Comparison of ENCODE assay signal across 25 cellular contexts in genomic region chr13:106178816-106179215, GRCh38.
"Had no signal": no experiment of that assay in that cellular context is flagged by ENCODE, and none has a peak within 500 bp of the region (broad histone marks: within the 10 kb centered on the region; RNA-seq: fewer than 3 reads in every experiment).

No MANE protein-coding gene starts in this region.

- H3K4me1 Mint-ChIP-seq: activated naive CD4-positive, alpha-beta T cell treated with anti-CD3 and anti-CD28 coated beads, Interleukin-2, amount 50 U/mL, for 24 hours had no signal

- H3K27ac Mint-ChIP-seq: activated CD8-positive, alpha-beta T cell treated with anti-CD3 and anti-CD28 coated beads, Interleukin-2, amount 10 ng/mL, durations not matched to agents 7 days and 5 days; activated naive CD4-positive, alpha-beta T cell treated with anti-CD3 and anti-CD28 coated beads, Interleukin-2, amount 50 U/mL, for 24 hours; brain; T-helper 1 cell treated with Interleukin-12 subunit alpha and Interleukin-12 subunit beta and Interleukin-4 antibody, amounts not matched to agents 30 μg/mL and 1 μg/mL, for 36 hours; WTC11 had no signal

- H3K4me3 Mint-ChIP-seq: activated CD8-positive, alpha-beta T cell treated with anti-CD3 and anti-CD28 coated beads, Interleukin-2, amount 10 ng/mL, durations not matched to agents 7 days and 5 days; activated naive CD4-positive, alpha-beta T cell treated with anti-CD3 and anti-CD28 coated beads, Interleukin-2, amount 50 U/mL, for 24 hours; brain; T-helper 1 cell treated with Interleukin-12 subunit alpha and Interleukin-12 subunit beta and Interleukin-4 antibody, amounts not matched to agents 30 μg/mL and 1 μg/mL, for 36 hours; WTC11 had no signal

- H3K27me3 Mint-ChIP-seq: activated naive CD4-positive, alpha-beta T cell treated with anti-CD3 and anti-CD28 coated beads, Interleukin-2, amount 50 U/mL, for 24 hours; brain had no signal

- ATAC-seq: activated CD8-positive, alpha-beta T cell treated with anti-CD3 and anti-CD28 coated beads, Interleukin-2, amount 10 ng/mL, durations not matched to agents 7 days and 5 days; SK-N-SH treated with all-trans-retinoic acid at 6 μM for 48 hours; WTC11 had no signal

- H3K4me3 ChIP-seq: MG63, Peyer's patch, SJSA1 had no signal

- H3K4me1 ChIP-seq: Peyer's patch had no signal

- H3K9me3 ChIP-seq: Peyer's patch, SJSA1 had no signal

- H3K36me3 Mint-ChIP-seq: activated naive CD4-positive, alpha-beta T cell treated with anti-CD3 and anti-CD28 coated beads, Interleukin-2, amount 50 U/mL, for 24 hours; brain; WTC11 had no signal

- H3K36me3 ChIP-seq: MG63, Peyer's patch, SJSA1 had no signal

- H3K27ac ChIP-seq: Peyer's patch, SJSA1 had no signal

- H3K9me3 Mint-ChIP-seq: activated naive CD4-positive, alpha-beta T cell treated with anti-CD3 and anti-CD28 coated beads, Interleukin-2, amount 50 U/mL, for 24 hours; T-helper 1 cell treated with Interleukin-12 subunit alpha and Interleukin-12 subunit beta and Interleukin-4 antibody, amounts not matched to agents 30 μg/mL and 1 μg/mL, for 36 hours had no signal

- H3K27me3 ChIP-seq: MG63, Peyer's patch, SJSA1 had no signal

- DNase-seq: activated CD4-positive, alpha-beta T cell treated with anti-CD3 and anti-CD28 coated beads for 48 hours; activated CD4-positive, alpha-beta T cell treated with anti-CD3 and anti-CD28 coated beads, Interleukin-2, amount 50 U/mL, for 4 hours; activated CD4-positive, CD25-positive, alpha-beta regulatory T cell treated with anti-CD3 and anti-CD28 coated beads, Interleukin-2, amount 50 U/mL, for 72 hours; activated CD8-positive, alpha-beta memory T cell treated with anti-CD3 and anti-CD28 coated beads, Interleukin-2, amount 50 U/mL, for 48 hours; activated CD8-positive, alpha-beta T cell treated with anti-CD3 and anti-CD28 coated beads, Interleukin-2, amount 10 ng/mL, durations not matched to agents 7 days and 5 days; activated naive CD4-positive, alpha-beta T cell; activated T-cell treated with anti-CD3 and anti-CD28 coated beads, Interleukin-2, amount 50 U/mL, for 1 hour; amygdala; cerebellar nuclear complex; KG1; MG63; NCI-H1105 treated with DMSO at 0.1 percent for 48 hours; NCI-H1436 treated with DMSO at 0.1 percent for 48 hours; NCI-H187; NCI-H2081; NCI-H446; NCI-H524; Peyer's patch; SHP77 had no signal
